30 cellular contexts compared by ENCODE assay signal in genomic region chr7:137925091-137925490, GRCh38.
A peak's percentile ranks its signal among the peaks of the same experiment; 100 is the strongest.
DNase-seq lines count a peak whose midpoint lies in the region; ATAC-seq, FAIRE-seq and TF ChIP-seq lines count a peak whose summit lies in the region.
"Had no signal": no experiment of that assay in that cellular context is flagged by ENCODE, and none has a peak within 500 bp of the region (broad histone marks: within the 10 kb centered on the region; RNA-seq: fewer than 3 reads in every experiment).

No MANE protein-coding gene starts in this region.

- H3K36me3 Mint-ChIP-seq in stimulated activated naive CD8-positive, alpha-beta T cell treated with anti-CD3 and anti-CD28 coated beads, Interleukin-15, Interleukin-2, amounts not matched to agents 100 ng/mL and 50 ng/mL, for 24 hours (ENCODE audit: low read depth): peaks cover 58% of the 10 kb centered on the region
- peaks cover 37% of the 10 kb centered on the region for H3K36me3 Mint-ChIP-seq in memory B cell
- peaks cover 48% of the 10 kb centered on the region for H3K36me3 Mint-ChIP-seq in neural progenitor cell

- POLR2A ChIA-PET in K562 (lab: Yijun Ruan, JAX): interaction anchor here (0.6 to 2.1 kb wide), 3 partner anchors 10 to 288 kb away, joined by 3 to 8 read pairs (median 3); no protein-coding TSS in a partner anchor

- no peaks in the 10 kb centered on the region for H3F3A ChIP-seq in neural progenitor cell (ENCODE audit: low read depth)

- no peak for TF ChIP-seq POLR2A in K562 (conservative IDR thresholded peaks at IDR 0.05)

- no peak overlapping the region for H3K27ac ChIP-seq in K562 (ENCODE audit: extremely low read depth, low read depth, low read length)
- H3K27ac ChIP-seq in neural progenitor cell: no peak overlapping the region
- H3K27ac ChIP-seq: gastrocnemius medialis, hepatocyte, SK-N-MC had no signal

- H3K79me2 ChIP-seq in K562 (ENCODE audit: control insufficient read depth, insufficient read depth, low read length) (peaks cover 18% of the 10 kb centered on the region), neural progenitor cell (ENCODE audit: low read depth) (peaks cover 8% of the 10 kb centered on the region)

- intact Hi-C loops in K562 (cut with micrococcal nuclease): no loop called here

- no peak for DNase-seq in stimulated activated naive CD8-positive, alpha-beta T cell treated with anti-CD3 and anti-CD28 coated beads, Interleukin-15, amount 100 ng/mL, for 72 hours
- no peak for DNase-seq in K562 (ENCODE audit: extremely low read depth in 1 of 4, low spot score in 3 of 4)
- DNase-seq in memory B cell (ENCODE audit: low spot score in 2 of 2): no peak
- DNase-seq in neural progenitor cell (ENCODE audit: low spot score): no peak
- no peak for DNase-seq in NCI-H2107 treated with DMSO at 0.1 percent for 48 hours (lab: John Stamatoyannopoulos, UW; ENCODE audit: unreplicated experiment)
- no peak for DNase-seq in foreskin melanocyte
- DNase-seq: activated CD4-positive, alpha-beta T cell treated with anti-CD3 and anti-CD28 coated beads, Interleukin-2, amount 50 U/mL, for 4 hours; activated CD8-positive, alpha-beta memory T cell treated with anti-CD3 and anti-CD28 coated beads, Interleukin-2, amount 50 U/mL, for 4 hours; aorta; caudate nucleus; DMS 273 treated with DMSO at 0.1 percent for 48 hours; EL; endodermal cell; gastrocnemius medialis; HCEC 1CT; Kasumi-1; NCI-H1417; NCI-H2029; NCI-H524 treated with DMSO at 0.1 percent for 48 hours; stimulated activated CD4-positive, alpha-beta T cell treated with anti-CD3 and anti-CD28 coated beads, Interleukin-2, amount 100 ng/mL, for 48 hours had no signal

- no peaks in the 10 kb centered on the region for H3K9me1 ChIP-seq in K562 (ENCODE audit: control insufficient read depth, insufficient read depth, low read length)

- no peak overlapping the region for H3K4me2 ChIP-seq in K562 (ENCODE audit: insufficient read depth, low read length)
- no peak overlapping the region for H3K4me2 ChIP-seq in neural progenitor cell
- H3K4me2 ChIP-seq: hepatocyte had no signal

- peaks cover 27% of the 10 kb centered on the region for H3K4me1 Mint-ChIP-seq in stimulated activated naive CD8-positive, alpha-beta T cell treated with anti-CD3 and anti-CD28 coated beads, Interleukin-15, Interleukin-2, amounts not matched to agents 100 ng/mL and 50 ng/mL, for 24 hours (ENCODE audit: low read depth)
- H3K4me1 Mint-ChIP-seq in stimulated activated naive CD8-positive, alpha-beta T cell treated with anti-CD3 and anti-CD28 coated beads, Interleukin-15, amount 100 ng/mL, for 72 hours: peaks cover 11% of the 10 kb centered on the region
- H3K4me1 Mint-ChIP-seq in memory B cell (peaks cover 5% of the 10 kb centered on the region), neural progenitor cell (no peaks in the 10 kb centered on the region)
- H3K4me1 Mint-ChIP-seq: endodermal cell had no signal

- H2AFZ ChIP-seq in K562 (ENCODE audit: low read depth, low read length) (no peak overlapping the region), neural progenitor cell (replicated peaks) (no peak overlapping the region)
- H2AFZ ChIP-seq: hepatocyte had no signal

- in situ Hi-C loops in K562 (cut with MboI): no loop called here

- no peak overlapping the region for H3K4me3 Mint-ChIP-seq in stimulated activated naive CD8-positive, alpha-beta T cell treated with anti-CD3 and anti-CD28 coated beads, Interleukin-15, Interleukin-2, amounts not matched to agents 100 ng/mL and 50 ng/mL, for 24 hours
- H3K4me3 Mint-ChIP-seq in stimulated activated naive CD8-positive, alpha-beta T cell treated with anti-CD3 and anti-CD28 coated beads, Interleukin-15, amount 100 ng/mL, for 72 hours: no peak overlapping the region
- H3K4me3 Mint-ChIP-seq in memory B cell (no peak overlapping the region), neural progenitor cell (no peak overlapping the region)
- H3K4me3 Mint-ChIP-seq: endodermal cell, neural crest cell had no signal

- no peak for TF ChIP-seq CTCF in K562 (IDR thresholded peaks at IDR 0.05 in 2 of 3, conservative IDR thresholded peaks at IDR 0.05 in 1 of 3; ENCODE audit: insufficient read depth in 2 of 3, low read depth in 1 of 3, low read length in 3 of 3)
- TF ChIP-seq CTCF in neural progenitor cell (IDR thresholded peaks at IDR 0.05): no peak

- no peaks in the 10 kb centered on the region; a peak in 1 of 5 replicates for H3K27me3 ChIP-seq in K562 (ENCODE audit: control insufficient read depth in 2 of 2, insufficient read depth in 2 of 2, low read length in 2 of 2)
- no peaks in the 10 kb centered on the region for H3K27me3 ChIP-seq in neural progenitor cell
- H3K27me3 ChIP-seq: gastrocnemius medialis, hepatocyte, tibial nerve had no signal

- H3K4me1 ChIP-seq in K562 (replicated peaks in 1 of 2; ENCODE audit: control insufficient read depth in 2 of 2, insufficient read depth in 2 of 2, low read length in 2 of 2) (peaks cover 0 to 10% of the 10 kb centered on the region in 2 experiments; a peak in 2 of 5 replicates), neural progenitor cell (no peaks in the 10 kb centered on the region)

- H3K9me3 Mint-ChIP-seq in stimulated activated naive CD8-positive, alpha-beta T cell treated with anti-CD3 and anti-CD28 coated beads, Interleukin-15, Interleukin-2, amounts not matched to agents 100 ng/mL and 50 ng/mL, for 24 hours: no peaks in the 10 kb centered on the region
- no peaks in the 10 kb centered on the region for H3K9me3 Mint-ChIP-seq in stimulated activated naive CD8-positive, alpha-beta T cell treated with anti-CD3 and anti-CD28 coated beads, Interleukin-15, amount 100 ng/mL, for 72 hours
- H3K9me3 Mint-ChIP-seq in memory B cell (peaks cover 2% of the 10 kb centered on the region), neural progenitor cell (peaks cover under 1% of the 10 kb centered on the region)
- H3K9me3 Mint-ChIP-seq: neural crest cell had no signal

- FAIRE-seq in K562 (lab: Jason Lieb, UNC): no peak
- FAIRE-seq: HepG2, TTC549 had no signal

- no TSS peak for BruUV-seq in K562 (replicated peaks; lab: Mats Ljungman, UMichigan)

- no peaks in the 10 kb centered on the region for H3K27me3 Mint-ChIP-seq in stimulated activated naive CD8-positive, alpha-beta T cell treated with anti-CD3 and anti-CD28 coated beads, Interleukin-15, Interleukin-2, amounts not matched to agents 100 ng/mL and 50 ng/mL, for 24 hours
- H3K27me3 Mint-ChIP-seq in stimulated activated naive CD8-positive, alpha-beta T cell treated with anti-CD3 and anti-CD28 coated beads, Interleukin-15, amount 100 ng/mL, for 72 hours: no peaks in the 10 kb centered on the region
- H3K27me3 Mint-ChIP-seq in memory B cell (no peaks in the 10 kb centered on the region), neural progenitor cell (ENCODE audit: insufficient read depth, low read depth) (no peaks in the 10 kb centered on the region)

- H4K20me1 ChIP-seq in K562 (replicated peaks; ENCODE audit: control insufficient read depth, insufficient read depth, low read length) (no peaks in the 10 kb centered on the region), neural progenitor cell (ENCODE audit: low read depth) (no peaks in the 10 kb centered on the region)

- no peak for TF ChIP-seq EP300 in K562 (IDR thresholded peaks at IDR 0.05; ENCODE audit: low read length)

- ATAC-seq in stimulated activated naive CD8-positive, alpha-beta T cell treated with anti-CD3 and anti-CD28 coated beads, Interleukin-15, amount 100 ng/mL, for 72 hours: no peak
- no peak for ATAC-seq in K562
- no peak for ATAC-seq in memory B cell (ENCODE audit: low read depth)
- ATAC-seq in HG02763 (IDR thresholded peaks at IDR 0.05; ENCODE audit: unreplicated experiment): no peak
- ATAC-seq: activated naive CD4-positive, alpha-beta T cell treated with anti-CD3 and anti-CD28 coated beads, Interleukin-2, amount 50 U/mL, for 72 hours; gastrocnemius medialis; HepG2 had no signal

- H3K9me3 ChIP-seq in K562 (replicated peaks; ENCODE audit: control insufficient read depth, insufficient read depth, low read depth, low read length) (no peaks in the 10 kb centered on the region), neural progenitor cell (ENCODE audit: low read depth) (no peaks in the 10 kb centered on the region)
- H3K9me3 ChIP-seq: gastrocnemius medialis, tibial nerve had no signal

- CTCF ChIA-PET in K562 (lab: Yijun Ruan, JAX; ENCODE audit: low intra/inter-chr PET ratio): no interaction called here

- no peak overlapping the region for H3K9ac ChIP-seq in K562 (ENCODE audit: insufficient read depth in 1 of 2, low read depth in 2 of 2, low read length in 2 of 2)
- H3K9ac ChIP-seq in neural progenitor cell: no peak overlapping the region

- H3K4me3 ChIP-seq in K562 (no peak overlapping the region), neural progenitor cell (no peak overlapping the region)
- H3K4me3 ChIP-seq: gastrocnemius medialis, hepatocyte, lung, SK-N-MC, tibial nerve had no signal

- H3K36me3 ChIP-seq in K562 (ENCODE audit: control insufficient read depth, insufficient read depth, low read length) (peaks cover 64% of the 10 kb centered on the region), neural progenitor cell (no peaks in the 10 kb centered on the region)

- no peak for TF ChIP-seq RAD21 in K562 (CRISPR knock-in tag; conservative IDR thresholded peaks at IDR 0.05 in 1 of 2, IDR thresholded peaks at IDR 0.05 in 1 of 2)

- H3K27ac Mint-ChIP-seq in stimulated activated naive CD8-positive, alpha-beta T cell treated with anti-CD3 and anti-CD28 coated beads, Interleukin-15, Interleukin-2, amounts not matched to agents 100 ng/mL and 50 ng/mL, for 24 hours: peak overlapping the region; percentile 70
- H3K27ac Mint-ChIP-seq in stimulated activated naive CD8-positive, alpha-beta T cell treated with anti-CD3 and anti-CD28 coated beads, Interleukin-15, amount 100 ng/mL, for 72 hours: peak overlapping the region in 1 of 2 donors; percentile 19
- H3K27ac Mint-ChIP-seq in memory B cell (peak overlapping the region; percentile 2), neural progenitor cell (no peak overlapping the region)
- H3K27ac Mint-ChIP-seq: endodermal cell had no signal

TF ChIP-seq in K562, 482 proteins besides CTCF, POLR2A, EP300 and RAD21 (continues in another document):
- TF ChIP-seq SMARCC2 (IDR thresholded peaks at IDR 0.05; ENCODE audit: low read depth) (no peak), ZKSCAN1 (IDR thresholded peaks at IDR 0.05; ENCODE audit: low read depth, low read length) (no peak), ZBTB26 (CRISPR knock-in tag; IDR thresholded peaks at IDR 0.05) (0 out of 2 replicates have a peak, but pooled peaks have one; percentile 39), OTX1 (CRISPR knock-in tag; IDR thresholded peaks at IDR 0.05) (0 out of 2 replicates have a peak, but pooled peaks have one; percentile 60)
